1 cellular context compared by ENCODE assay signal in the genomic region with DNA sequence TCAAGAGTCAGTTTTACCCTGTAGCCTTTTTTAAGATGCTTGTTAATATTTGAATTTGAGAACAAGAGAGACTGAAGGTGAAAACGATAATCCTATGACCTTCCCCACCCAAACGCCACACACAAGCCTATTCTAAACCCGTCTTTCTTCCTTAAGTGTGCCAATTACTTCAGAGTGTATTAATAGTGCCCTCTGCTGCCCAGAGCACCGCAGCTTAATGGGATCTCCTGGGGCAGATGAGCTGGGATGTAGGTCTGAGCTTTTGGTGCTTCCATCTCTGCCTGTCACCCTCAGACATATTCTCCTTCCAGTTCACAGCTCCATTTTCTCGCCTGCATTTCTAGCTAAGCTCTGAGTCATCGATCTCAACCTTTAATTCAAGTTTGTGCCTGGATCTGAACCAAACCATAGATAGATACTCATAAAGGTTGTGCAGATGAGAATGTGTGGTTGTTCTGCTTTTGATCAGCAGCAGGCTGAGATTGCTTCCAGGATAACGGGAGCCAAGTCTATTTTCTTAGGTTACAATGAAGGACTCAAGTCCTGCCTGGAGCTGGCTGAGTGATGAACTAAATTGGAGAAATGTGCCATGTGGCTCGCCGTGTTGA.
TF ChIP-seq lines count a peak whose summit lies in the region.

No MANE protein-coding gene starts in this region.

TF ChIP-seq in GM23338, 12 proteins besides CTCF, POLR2A, EP300 and RAD21 (continued from another document):
- TF ChIP-seq, protein P1, sequence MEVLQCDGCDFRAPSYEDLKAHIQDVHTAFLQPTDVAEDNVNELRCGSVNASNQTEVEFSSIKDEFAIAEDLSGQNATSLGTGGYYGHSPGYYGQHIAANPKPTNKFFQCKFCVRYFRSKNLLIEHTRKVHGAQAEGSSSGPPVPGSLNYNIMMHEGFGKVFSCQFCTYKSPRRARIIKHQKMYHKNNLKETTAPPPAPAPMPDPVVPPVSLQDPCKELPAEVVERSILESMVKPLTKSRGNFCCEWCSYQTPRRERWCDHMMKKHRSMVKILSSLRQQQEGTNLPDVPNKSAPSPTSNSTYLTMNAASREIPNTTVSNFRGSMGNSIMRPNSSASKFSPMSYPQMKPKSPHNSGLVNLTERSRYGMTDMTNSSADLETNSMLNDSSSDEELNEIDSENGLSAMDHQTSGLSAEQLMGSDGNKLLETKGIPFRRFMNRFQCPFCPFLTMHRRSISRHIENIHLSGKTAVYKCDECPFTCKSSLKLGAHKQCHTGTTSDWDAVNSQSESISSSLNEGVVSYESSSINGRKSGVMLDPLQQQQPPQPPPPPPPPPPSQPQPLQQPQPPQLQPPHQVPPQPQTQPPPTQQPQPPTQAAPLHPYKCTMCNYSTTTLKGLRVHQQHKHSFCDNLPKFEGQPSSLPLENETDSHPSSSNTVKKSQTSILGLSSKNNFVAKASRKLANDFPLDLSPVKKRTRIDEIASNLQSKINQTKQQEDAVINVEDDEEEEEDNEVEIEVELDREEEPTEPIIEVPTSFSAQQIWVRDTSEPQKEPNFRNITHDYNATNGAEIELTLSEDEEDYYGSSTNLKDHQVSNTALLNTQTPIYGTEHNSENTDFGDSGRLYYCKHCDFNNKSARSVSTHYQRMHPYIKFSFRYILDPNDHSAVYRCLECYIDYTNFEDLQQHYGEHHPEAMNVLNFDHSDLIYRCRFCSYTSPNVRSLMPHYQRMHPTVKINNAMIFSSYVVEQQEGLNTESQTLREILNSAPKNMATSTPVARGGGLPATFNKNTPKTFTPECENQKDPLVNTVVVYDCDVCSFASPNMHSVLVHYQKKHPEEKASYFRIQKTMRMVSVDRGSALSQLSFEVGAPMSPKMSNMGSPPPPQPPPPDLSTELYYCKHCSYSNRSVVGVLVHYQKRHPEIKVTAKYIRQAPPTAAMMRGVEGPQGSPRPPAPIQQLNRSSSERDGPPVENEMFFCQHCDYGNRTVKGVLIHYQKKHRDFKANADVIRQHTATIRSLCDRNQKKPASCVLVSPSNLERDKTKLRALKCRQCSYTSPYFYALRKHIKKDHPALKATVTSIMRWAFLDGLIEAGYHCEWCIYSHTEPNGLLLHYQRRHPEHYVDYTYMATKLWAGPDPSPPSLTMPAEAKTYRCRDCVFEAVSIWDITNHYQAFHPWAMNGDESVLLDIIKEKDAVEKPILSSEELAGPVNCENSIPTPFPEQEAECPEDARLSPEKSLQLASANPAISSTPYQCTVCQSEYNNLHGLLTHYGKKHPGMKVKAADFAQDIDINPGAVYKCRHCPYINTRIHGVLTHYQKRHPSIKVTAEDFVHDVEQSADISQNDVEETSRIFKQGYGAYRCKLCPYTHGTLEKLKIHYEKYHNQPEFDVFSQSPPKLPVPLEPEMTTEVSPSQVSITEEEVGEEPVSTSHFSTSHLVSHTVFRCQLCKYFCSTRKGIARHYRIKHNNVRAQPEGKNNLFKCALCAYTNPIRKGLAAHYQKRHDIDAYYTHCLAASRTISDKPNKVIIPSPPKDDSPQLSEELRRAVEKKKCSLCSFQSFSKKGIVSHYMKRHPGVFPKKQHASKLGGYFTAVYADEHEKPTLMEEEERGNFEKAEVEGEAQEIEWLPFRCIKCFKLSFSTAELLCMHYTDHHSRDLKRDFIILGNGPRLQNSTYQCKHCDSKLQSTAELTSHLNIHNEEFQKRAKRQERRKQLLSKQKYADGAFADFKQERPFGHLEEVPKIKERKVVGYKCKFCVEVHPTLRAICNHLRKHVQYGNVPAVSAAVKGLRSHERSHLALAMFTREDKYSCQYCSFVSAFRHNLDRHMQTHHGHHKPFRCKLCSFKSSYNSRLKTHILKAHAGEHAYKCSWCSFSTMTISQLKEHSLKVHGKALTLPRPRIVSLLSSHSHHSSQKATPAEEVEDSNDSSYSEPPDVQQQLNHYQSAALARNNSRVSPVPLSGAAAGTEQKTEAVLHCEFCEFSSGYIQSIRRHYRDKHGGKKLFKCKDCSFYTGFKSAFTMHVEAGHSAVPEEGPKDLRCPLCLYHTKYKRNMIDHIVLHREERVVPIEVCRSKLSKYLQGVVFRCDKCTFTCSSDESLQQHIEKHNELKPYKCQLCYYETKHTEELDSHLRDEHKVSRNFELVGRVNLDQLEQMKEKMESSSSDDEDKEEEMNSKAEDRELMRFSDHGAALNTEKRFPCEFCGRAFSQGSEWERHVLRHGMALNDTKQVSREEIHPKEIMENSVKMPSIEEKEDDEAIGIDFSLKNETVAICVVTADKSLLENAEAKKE (CRISPR knock-in tag; IDR thresholded peaks at IDR 0.05) = no peak
